In the genomic region with DNA sequence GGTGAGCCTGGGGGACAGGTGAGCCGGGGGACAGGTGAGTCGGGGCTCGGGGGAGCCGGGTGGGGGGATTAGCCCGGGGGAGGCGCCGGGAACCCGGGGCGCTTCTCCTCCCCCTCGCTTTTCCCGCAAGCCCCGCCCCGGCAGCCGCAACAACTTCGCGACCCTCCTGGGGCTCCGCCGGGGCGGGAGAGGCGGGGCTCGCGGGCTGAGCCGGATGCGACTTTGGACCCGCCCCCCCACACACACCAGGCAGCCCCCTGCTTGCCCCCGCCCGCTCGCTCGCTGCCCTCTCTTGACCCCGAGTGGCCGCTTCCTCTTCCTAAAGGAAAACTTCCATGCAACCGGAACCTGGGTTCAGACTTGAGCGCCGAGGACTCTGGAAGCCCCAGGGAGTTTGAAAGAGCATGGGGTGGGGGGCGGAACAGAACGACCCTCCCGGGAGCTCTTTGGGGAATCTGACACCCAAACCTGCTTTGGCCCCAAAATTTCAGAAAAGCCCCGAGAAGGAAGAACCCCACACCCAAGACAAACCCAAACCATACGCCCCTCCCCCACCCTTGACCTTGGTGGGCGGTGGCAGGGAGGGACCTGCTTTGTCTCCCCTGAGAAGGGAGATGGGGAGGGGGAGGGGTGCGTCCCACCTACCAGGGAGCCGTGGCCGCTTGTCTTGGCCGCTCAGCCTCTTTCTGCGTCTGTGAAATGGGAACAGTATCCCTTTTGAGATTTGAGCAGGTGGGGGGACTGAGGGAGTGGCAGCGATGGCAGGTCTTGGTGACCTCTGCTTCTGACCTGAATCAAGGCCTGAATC, we compare ENCODE assay signal across 8 cellular contexts. TPM values are rescaled to one million over a fixed set of nuclear protein-coding genes. Genes with fewer than 3 reads are reported as not detected.
DNase-seq lines count a peak whose midpoint lies in the region; ATAC-seq and TF ChIP-seq lines count a peak whose summit lies in the region.

No MANE protein-coding gene starts in this region.

- H3K4me2 ChIP-seq in OCI-LY1 (ENCODE audit: low read length) = peak overlapping the region; percentile 76
- peak overlapping the region; percentile 82 for H3K4me2 ChIP-seq in trophoblast cell (ENCODE audit: low read length)

- H3K4me1 ChIP-seq in OCI-LY1 (ENCODE audit: insufficient read depth, low read length, severe bottlenecking) (peaks cover 5% of the 10 kb centered on the region), trophoblast cell (ENCODE audit: control insufficient read depth in 1 of 2, insufficient read depth in 2 of 2, low read length in 2 of 2) (peaks cover 15 to 26% of the 10 kb centered on the region in 2 experiments)

- no peak overlapping the region for H2BK120ac ChIP-seq in trophoblast cell (ENCODE audit: insufficient read depth, low read length, poor library complexity)

- H4K20me1 ChIP-seq in OCI-LY1 (ENCODE audit: insufficient read depth, low read length) = no peaks in the 10 kb centered on the region

- H3F3A ChIP-seq in OCI-LY1 (ENCODE audit: insufficient read depth, low read length) = no peaks in the 10 kb centered on the region

- no peak overlapping the region for H4K12ac ChIP-seq in trophoblast cell (ENCODE audit: low read depth, low read length)

- peaks cover 12% of the 10 kb centered on the region for H3K79me1 ChIP-seq in trophoblast cell (ENCODE audit: low read length)

- H3K4me3 ChIP-seq in OCI-LY1 (ENCODE audit: low read depth, low read length, poor library complexity, severe bottlenecking) (peak overlapping the region; percentile 57), trophoblast cell (ENCODE audit: low read depth, low read length) (peak overlapping the region; percentile 76)

- DNase-seq in NCI-H2227 (lab: John Stamatoyannopoulos, UW; ENCODE audit: unreplicated experiment) = peak; percentile 70
- no peak for DNase-seq in NCI-H2227 treated with DMSO at 0.1 percent for 48 hours (lab: John Stamatoyannopoulos, UW)
- peak; percentile 30 for DNase-seq in germinal center (ENCODE audit: low spot score)
- peak; percentile 30 to 55 for DNase-seq in trophoblast cell
- DNase-seq in central memory CD4-positive, alpha-beta T cell = no peak

- H2BK5ac ChIP-seq in trophoblast cell (ENCODE audit: low read depth, low read length, poor library complexity) = peak overlapping the region; percentile 57

- no peak overlapping the region for H2BK12ac ChIP-seq in trophoblast cell (ENCODE audit: low read length)

- H4K91ac ChIP-seq in trophoblast cell (ENCODE audit: low read depth, low read length) = peak overlapping the region; percentile 82

- H3K9me3 ChIP-seq in OCI-LY1 (ENCODE audit: low read length) (no peaks in the 10 kb centered on the region), trophoblast cell (ENCODE audit: insufficient read depth, low read depth, low read length) (no peaks in the 10 kb centered on the region)

- no peak overlapping the region; the same call in 1 of the 2 replicates for H3K9ac ChIP-seq in OCI-LY1 (ENCODE audit: low read length)
- H3K9ac ChIP-seq in trophoblast cell (ENCODE audit: low read length) = no peak overlapping the region

- H3K27ac ChIP-seq in OCI-LY1 (ENCODE audit: low read depth, low read length, poor library complexity, severe bottlenecking) = no peak overlapping the region
- peak overlapping the region; percentile 63 for H3K27ac ChIP-seq in trophoblast cell (ENCODE audit: low read depth, low read length)

- WGBS in trophoblast cell (ENCODE audit: extremely low coverage, insufficient coverage, insufficient read length) = no CpG with 5 or more reads among the region's 46 CpGs

- no peak overlapping the region for H2AK5ac ChIP-seq in trophoblast cell (ENCODE audit: low read length)

- TF ChIP-seq CTCF in OCI-LY1 (IDR thresholded peaks at IDR 0.05; ENCODE audit: low read length) = no peak

- H3K79me2 ChIP-seq in OCI-LY1 (ENCODE audit: insufficient read depth, low read length) (no peaks in the 10 kb centered on the region), trophoblast cell (ENCODE audit: control insufficient read depth, insufficient read depth, low read length, poor library complexity) (peaks cover 2% of the 10 kb centered on the region)

- 0 out of 2 replicates have a peak, but pooled peaks cover 4% of the 10 kb centered on the region for H3K27me3 ChIP-seq in OCI-LY1 (ENCODE audit: insufficient read depth, low read length)
- H3K27me3 ChIP-seq in trophoblast cell (ENCODE audit: insufficient read depth, low read length) = no peaks in the 10 kb centered on the region

- H3K14ac ChIP-seq in trophoblast cell (ENCODE audit: low read length) = peak overlapping the region; percentile 55

- H3K36me3 ChIP-seq in OCI-LY1 (ENCODE audit: insufficient read depth, low read length) (no peaks in the 10 kb centered on the region), trophoblast cell (ENCODE audit: control insufficient read depth in 1 of 2, insufficient read depth in 2 of 2, low read length in 2 of 2) (no peaks in the 10 kb centered on the region)

- H3K23ac ChIP-seq in trophoblast cell (ENCODE audit: low read length) = no peak overlapping the region

- H3K9me2 ChIP-seq in OCI-LY1 (ENCODE audit: low read depth, low read length) = no peaks in the 10 kb centered on the region

- peak overlapping the region; percentile 12 for H3K18ac ChIP-seq in trophoblast cell (ENCODE audit: low read length)

- H4K8ac ChIP-seq in trophoblast cell (ENCODE audit: low read depth, low read length) = peak overlapping the region; percentile 43

- H2AFZ ChIP-seq in OCI-LY1 (ENCODE audit: low read length) = no peak overlapping the region
- H2AFZ ChIP-seq in trophoblast cell (ENCODE audit: insufficient read depth, low read length, poor library complexity) = peak overlapping the region; percentile 57

- ATAC-seq in GM19023 (IDR thresholded peaks at IDR 0.05; ENCODE audit: unreplicated experiment) (no peak), GM21529 (IDR thresholded peaks at IDR 0.05; ENCODE audit: unreplicated experiment) (no peak)

- no peak overlapping the region for H3K4ac ChIP-seq in trophoblast cell (ENCODE audit: low read depth, low read length)

RNA-seq across cellular contexts. Expression of gene ARHGEF16, which starts 0.6 kb away (rescaled TPM):
- polyA plus RNA-seq in trophoblast cell (2013) = 6.2 and 6.3 TPM in 2 replicates

Comparison
In these comparisons a context has a peak if more than half of its experiments do, and no peak if none do; other contexts are left out.
1. DNase-seq: peak in NCI-H2227 (single experiment), germinal center (single experiment) and trophoblast cell (2 of 2); none in NCI-H2227 treated with DMSO at 0.1 percent for 48 hours (single experiment) and central memory CD4-positive, alpha-beta T cell (single experiment).